16 cellular contexts compared by ENCODE assay signal in the genomic region with DNA sequence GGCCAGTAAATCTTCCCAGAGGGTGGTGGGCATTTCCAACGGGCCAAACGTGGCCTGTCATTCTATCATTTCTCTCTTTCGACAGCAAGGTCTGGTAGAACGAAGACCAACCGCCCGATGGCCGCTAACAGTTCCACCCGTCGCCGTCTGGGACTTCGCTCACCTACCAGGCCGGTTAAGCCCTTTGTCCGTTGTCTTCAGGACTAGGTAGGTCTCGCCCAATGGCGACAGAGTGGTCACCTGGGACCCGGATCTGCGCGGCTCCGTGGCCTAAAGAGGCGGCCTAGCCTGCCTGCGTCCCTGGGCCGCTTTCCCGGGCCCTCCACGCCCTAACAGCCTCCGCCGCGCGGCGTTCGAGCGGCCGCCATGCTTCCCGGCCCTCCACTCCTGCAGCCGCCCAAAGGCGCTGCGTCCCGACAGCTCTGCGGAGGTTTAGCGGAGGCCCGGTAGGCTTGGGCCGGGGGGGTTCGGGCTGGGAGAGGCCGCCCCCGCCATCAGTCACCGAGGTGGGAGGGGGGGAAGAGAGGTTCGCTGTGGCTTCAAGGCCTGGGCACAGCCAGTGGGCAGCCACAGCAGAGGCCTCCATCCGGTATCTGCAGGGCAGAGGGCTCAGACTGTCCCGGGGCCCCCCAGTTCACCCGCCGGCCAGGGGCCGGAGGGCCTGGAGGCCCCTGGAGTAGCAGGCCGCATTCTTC.
DNase-seq lines count a peak whose midpoint lies in the region; TF ChIP-seq lines count a peak whose summit lies in the region.
"Had no signal": no experiment of that assay in that cellular context is flagged by ENCODE, and none has a peak within 500 bp of the region (broad histone marks: within the 10 kb centered on the region; RNA-seq: fewer than 3 reads in every experiment).

No MANE protein-coding gene starts in this region.

- WGBS in testis, 2 donors, result 50 to 78% methylated on average over 18 to 47 of the region's 52 CpGs

- peaks cover 34% of the 10 kb centered on the region for H3K9me3 Mint-ChIP-seq in chondrocyte (ENCODE audit: low read depth)
- H3K9me3 Mint-ChIP-seq: CD4-positive, alpha-beta T cell; CD8-positive, alpha-beta T cell had no signal

- TF ChIP-seq POLR2A in testis (IDR thresholded peaks at IDR 0.05), result no peak

- no peaks in the 10 kb centered on the region for H3K4me1 Mint-ChIP-seq in chondrocyte (ENCODE audit: low read depth)
- H3K4me1 Mint-ChIP-seq: B cell had no signal

- intact Hi-C loops in testis (cut with DNase I; ENCODE audit: low total_unique reads), result no loop called here

- no peak overlapping the region for H3K27ac ChIP-seq in testis
- H3K27ac ChIP-seq: BLaER1 treated with 17β-estradiol and CSF1 and Interleukin-3, amounts not matched to agents 10 nM and 100 nM; C4-2B had no signal

- H3K9me3 ChIP-seq in testis, result no peaks in the 10 kb centered on the region
- H3K9me3 ChIP-seq: Caco-2 had no signal

- no peaks in the 10 kb centered on the region for H3K36me3 Mint-ChIP-seq in chondrocyte (ENCODE audit: low read depth)
- H3K36me3 Mint-ChIP-seq: CD8-positive, alpha-beta T cell had no signal

- DNase-seq in chondrocyte (ENCODE audit: low spot score), result peak; percentile 72
- DNase-seq in islet precursor cell, result peak; percentile 35
- DNase-seq in testis, result peak; percentile 14
- DNase-seq in ACHN, result no peak
- DNase-seq in GM20000 (ENCODE audit: low spot score), result no peak
- DNase-seq: 8988T; AML-193; Caco-2; Calu3; CD4-positive, alpha-beta T cell; CD8-positive, alpha-beta T cell; DMS79 treated with DMSO at 0.1 percent for 48 hours had no signal

- peak overlapping the region; percentile 4 to 45 for H3K4me3 ChIP-seq in testis
- H3K4me3 ChIP-seq: BLaER1 treated with 17β-estradiol and CSF1 and Interleukin-3, amounts not matched to agents 10 nM and 100 nM; GM12878 had no signal

- no peaks in the 10 kb centered on the region for H3K36me3 ChIP-seq in testis (ENCODE audit: low read depth, missing control alignments)
- H3K36me3 ChIP-seq: BLaER1 treated with 17β-estradiol and CSF1 and Interleukin-3, amounts not matched to agents 10 nM and 100 nM had no signal

- no peak for TF ChIP-seq CTCF in chondrocyte (IDR thresholded peaks at IDR 0.05)
- TF ChIP-seq CTCF in testis (IDR thresholded peaks at IDR 0.05), result no peak
- TF ChIP-seq CTCF in GM20000 (IDR thresholded peaks at IDR 0.05; ENCODE audit: extremely low read depth, missing control alignments), result no peak

- H3K27ac Mint-ChIP-seq in chondrocyte (ENCODE audit: unreplicated experiment), result no peak overlapping the region
- H3K27ac Mint-ChIP-seq: B cell; CD4-positive, alpha-beta T cell; CD8-positive, alpha-beta T cell had no signal

- H3K27me3 ChIP-seq in testis, result no peaks in the 10 kb centered on the region

- in situ Hi-C loops in ACHN (cut with HindIII; ENCODE audit: low pct_ligation_motif_present, low pct_unique_long_range_greater_than_20kb, low sequenced_read_pairs), result no loop called here

- no peak overlapping the region for H3K4me3 Mint-ChIP-seq in chondrocyte (ENCODE audit: unreplicated experiment)
- H3K4me3 Mint-ChIP-seq: B cell; CD4-positive, alpha-beta T cell; CD8-positive, alpha-beta T cell had no signal

- H3K4me1 ChIP-seq in testis, result no peaks in the 10 kb centered on the region
- H3K4me1 ChIP-seq: BLaER1 treated with 17β-estradiol and CSF1 and Interleukin-3, amounts not matched to agents 10 nM and 100 nM; Caco-2 had no signal

- H3K27me3 Mint-ChIP-seq in chondrocyte (ENCODE audit: low read depth), result no peaks in the 10 kb centered on the region
- H3K27me3 Mint-ChIP-seq: B cell; CD4-positive, alpha-beta T cell had no signal

Comparison
In these comparisons a context has a peak if more than half of its experiments do, and no peak if none do; other contexts are left out.
1. DNase-seq: peak in chondrocyte (single experiment), islet precursor cell (single experiment) and testis (single experiment); none in ACHN (single experiment) and GM20000 (single experiment).